ENCODE assay signal across 8 cellular contexts in genomic region chr6:16669227-16669626, GRCh38.
DNase-seq lines count a peak whose midpoint lies in the region; ATAC-seq and TF ChIP-seq lines count a peak whose summit lies in the region.

No MANE protein-coding gene starts in this region.

- H3K9me3 ChIP-seq in colonic mucosa = no peaks in the 10 kb centered on the region

- no peak overlapping the region for H3K4me3 ChIP-seq in colonic mucosa

- H3K9ac ChIP-seq in colonic mucosa (ENCODE audit: low read depth in 2 of 2, low read length in 2 of 2) = peak overlapping the region in 1 of 2 donors; percentile 2

- no peaks in the 10 kb centered on the region for H3K36me3 ChIP-seq in colonic mucosa

- H3K4me3 Mint-ChIP-seq in CD14-positive monocyte = no peak overlapping the region
- peak overlapping the region; percentile 42 to 65 for H3K4me3 Mint-ChIP-seq in activated T-cell treated with anti-CD3 and anti-CD28 coated beads, Interleukin-2, amount 50 U/mL, for 72 hours
- peak overlapping the region in 4 of 10 donors; percentile 2 to 61 (median 14) for H3K4me3 Mint-ChIP-seq in naive thymus-derived CD8-positive, alpha-beta T cell

- DNase-seq in CD14-positive monocyte (ENCODE audit: low spot score) (no peak), NCI-H226 (peak; percentile 63), colonic mucosa (no peak), SIG-M5 treated with dmso at 0.1 percent for 504 hours (lab: John Stamatoyannopoulos, UW; ENCODE audit: unreplicated experiment) (no peak)
- DNase-seq in activated T-cell treated with anti-CD3 and anti-CD28 coated beads, Interleukin-2, amount 50 U/mL, for 72 hours = peak; percentile 68
- peak in 4 of 10 donors; percentile 4 to 14 (median 8) for DNase-seq in naive thymus-derived CD8-positive, alpha-beta T cell

- no peaks in the 10 kb centered on the region for H3K9me3 Mint-ChIP-seq in CD14-positive monocyte
- no peaks in the 10 kb centered on the region for H3K9me3 Mint-ChIP-seq in activated T-cell treated with anti-CD3 and anti-CD28 coated beads, Interleukin-2, amount 50 U/mL, for 72 hours
- H3K9me3 Mint-ChIP-seq in naive thymus-derived CD8-positive, alpha-beta T cell = peaks cover 0 to 3% (median 0%) of the 10 kb centered on the region in 9 donors

- no peaks in the 10 kb centered on the region for H3K27me3 Mint-ChIP-seq in CD14-positive monocyte (ENCODE audit: low read depth in 3 of 3)
- H3K27me3 Mint-ChIP-seq in activated T-cell treated with anti-CD3 and anti-CD28 coated beads, Interleukin-2, amount 50 U/mL, for 72 hours (ENCODE audit: low read depth) = no peaks in the 10 kb centered on the region
- H3K27me3 Mint-ChIP-seq in naive thymus-derived CD8-positive, alpha-beta T cell = no peaks in the 10 kb centered on the region

- TF ChIP-seq CTCF in CD14-positive monocyte (IDR thresholded peaks at IDR 0.05) = no peak
- no peak for TF ChIP-seq CTCF in colonic mucosa (IDR thresholded peaks at IDR 0.05)

- no peaks in the 10 kb centered on the region for H3K4me1 ChIP-seq in colonic mucosa

- H3K36me3 Mint-ChIP-seq in CD14-positive monocyte = peaks cover 13 to 18% of the 10 kb centered on the region in 2 donors
- peaks cover 0 to 17% of the 10 kb centered on the region in 2 donors for H3K36me3 Mint-ChIP-seq in activated T-cell treated with anti-CD3 and anti-CD28 coated beads, Interleukin-2, amount 50 U/mL, for 72 hours (ENCODE audit: insufficient read depth in 2 of 2)
- H3K36me3 Mint-ChIP-seq in naive thymus-derived CD8-positive, alpha-beta T cell = peaks cover 13 to 20% (median 15%) of the 10 kb centered on the region in 3 donors

- no peaks in the 10 kb centered on the region for H3K27me3 ChIP-seq in colonic mucosa

- peaks cover 46% of the 10 kb centered on the region for H3K4me1 Mint-ChIP-seq in CD14-positive monocyte
- peaks cover 59% of the 10 kb centered on the region for H3K4me1 Mint-ChIP-seq in activated T-cell treated with anti-CD3 and anti-CD28 coated beads, Interleukin-2, amount 50 U/mL, for 72 hours (ENCODE audit: low read depth)
- peaks cover 15 to 39% (median 24%) of the 10 kb centered on the region in 4 donors for H3K4me1 Mint-ChIP-seq in naive thymus-derived CD8-positive, alpha-beta T cell

- intact Hi-C loops in CD14-positive monocyte (cut with micrococcal nuclease) = loop anchor here in 1 of 2 donors (5.0 kb wide), 1 partner anchor 43 kb away; no protein-coding TSS in a partner anchor
- intact Hi-C loops in colonic mucosa (cut with DNase I) = no loop called here

- peak overlapping the region; percentile 54 to 88 (median 71) for H3K27ac Mint-ChIP-seq in CD14-positive monocyte
- peak overlapping the region; percentile 80 for H3K27ac Mint-ChIP-seq in activated T-cell treated with anti-CD3 and anti-CD28 coated beads, Interleukin-2, amount 50 U/mL, for 72 hours
- H3K27ac Mint-ChIP-seq in naive thymus-derived CD8-positive, alpha-beta T cell = peak overlapping the region in 6 of 10 donors; percentile 3 to 84 (median 16)

- POLR2A ChIA-PET in naive thymus-derived CD8-positive, alpha-beta T cell (lab: Charles Lee) = no interaction called here

- ATAC-seq in activated T-cell treated with anti-CD3 and anti-CD28 coated beads, Interleukin-2, amount 50 U/mL, for 72 hours (replicated peaks in 1 of 2) = peak; percentile 73 to 75
- peak; percentile 28 to 30 for ATAC-seq in naive thymus-derived CD8-positive, alpha-beta T cell
- ATAC-seq in GM19395 (IDR thresholded peaks at IDR 0.05; ENCODE audit: unreplicated experiment) (no peak), GM18873 (IDR thresholded peaks at IDR 0.05; ENCODE audit: low FRiP score, unreplicated experiment) (no peak)

- H3K27ac ChIP-seq in colonic mucosa = no peak overlapping the region

Comparison
In these comparisons a context has a peak if more than half of its experiments do, and no peak if none do; other contexts are left out.
1. DNase-seq: peak in NCI-H226 (single experiment) and activated T-cell treated with anti-CD3 and anti-CD28 coated beads, Interleukin-2, amount 50 U/mL, for 72 hours (2 of 2); none in CD14-positive monocyte (single experiment), colonic mucosa (single experiment) and SIG-M5 treated with dmso at 0.1 percent for 504 hours (single experiment).
2. H3K27ac Mint-ChIP-seq: peak in every context shown above with its lines; median percentile 80 in activated T-cell treated with anti-CD3 and anti-CD28 coated beads, Interleukin-2, amount 50 U/mL, for 72 hours; 71 in CD14-positive monocyte; 16 in naive thymus-derived CD8-positive, alpha-beta T cell.
3. H3K4me3 Mint-ChIP-seq: peak in activated T-cell treated with anti-CD3 and anti-CD28 coated beads, Interleukin-2, amount 50 U/mL, for 72 hours (2 of 2); none in CD14-positive monocyte (0 of 2).
4. ATAC-seq: peak in activated T-cell treated with anti-CD3 and anti-CD28 coated beads, Interleukin-2, amount 50 U/mL, for 72 hours (2 of 2) and naive thymus-derived CD8-positive, alpha-beta T cell (2 of 2); none in GM19395 (single experiment) and GM18873 (single experiment).